Comparison of ENCODE assay signal across 21 cellular contexts in genomic region chr10:86785968-86786367, GRCh38. TPM values are rescaled to one million over a fixed set of nuclear protein-coding genes. Genes with fewer than 3 reads are reported as not detected.
DNase-seq lines count a peak whose midpoint lies in the region; ATAC-seq and TF ChIP-seq lines count a peak whose summit lies in the region.
"Had no signal": no experiment of that assay in that cellular context is flagged by ENCODE, and none has a peak within 500 bp of the region (broad histone marks: within the 10 kb centered on the region; RNA-seq: fewer than 3 reads in every experiment).

No MANE protein-coding gene starts in this region.

- peaks cover 0 to 5% (median 0%) of the 10 kb centered on the region in 7 donors for H3K4me1 Mint-ChIP-seq in naive thymus-derived CD4-positive, alpha-beta T cell
- H3K4me1 Mint-ChIP-seq: activated naive CD8-positive, alpha-beta T cell treated with anti-CD3 and anti-CD28 coated beads, Interleukin-2, amount 10 ng/mL, durations not matched to agents 7 days and 5 days had no signal

- intact Hi-C loops in cardiac septum (cut with DNase I), result no loop called here
- intact Hi-C loops in esophagus muscularis mucosa (cut with DNase I), result no loop called here
- intact Hi-C loops in tibial artery (cut with DNase I; ENCODE audit: low total_unique reads), result no loop called here
- intact Hi-C loops in naive thymus-derived CD4-positive, alpha-beta T cell (cut with micrococcal nuclease), result no loop called here

- TF ChIP-seq POLR2A in esophagus muscularis mucosa (IDR thresholded peaks at IDR 0.05; ENCODE audit: low read depth), result no peak

- no peak for TF ChIP-seq EP300 in esophagus muscularis mucosa (IDR thresholded peaks at IDR 0.05)

- H3K27ac Mint-ChIP-seq in naive thymus-derived CD4-positive, alpha-beta T cell, result no peak overlapping the region
- H3K27ac Mint-ChIP-seq: activated naive CD8-positive, alpha-beta T cell treated with anti-CD3 and anti-CD28 coated beads, Interleukin-2, amount 10 ng/mL, durations not matched to agents 7 days and 5 days; activated T-helper 1 cell treated with anti-CD3 and anti-CD28 coated beads, Interleukin-12 subunit alpha, Interleukin-12 subunit beta, Interleukin-2, Interleukin-4 antibody, amounts not matched to agents 30 ng/mL and 10 ng/mL and 1 ng/mL, durations not matched to agents 14 hours and 24 hours and 36 hours had no signal

- H3K27ac ChIP-seq in cardiac muscle cell, result peak overlapping the region; percentile 77
- H3K27ac ChIP-seq in esophagus muscularis mucosa (replicated peaks in 1 of 4), result peak overlapping the region; percentile 24 to 64 (median 52)
- peak overlapping the region; percentile 69 for H3K27ac ChIP-seq in muscle layer of duodenum (ENCODE audit: low read length)
- H3K27ac ChIP-seq in tibial artery, result peak overlapping the region; percentile 7 to 24
- H3K27ac ChIP-seq in naive thymus-derived CD4-positive, alpha-beta T cell (ENCODE audit: low read depth, low read length), result no peak overlapping the region
- H3K27ac ChIP-seq: A549, SK-N-MC had no signal

- peaks cover 0 to 26% (median 5%) of the 10 kb centered on the region in 11 donors for H3K9me3 Mint-ChIP-seq in naive thymus-derived CD4-positive, alpha-beta T cell

- no peaks in the 10 kb centered on the region for H3K9me3 ChIP-seq in cardiac muscle cell (ENCODE audit: low read depth)
- H3K9me3 ChIP-seq in esophagus muscularis mucosa, result no peaks in the 10 kb centered on the region
- H3K9me3 ChIP-seq in muscle layer of duodenum (ENCODE audit: control insufficient read depth in 1 of 2, low read length in 2 of 2), result no peaks in the 10 kb centered on the region
- H3K9me3 ChIP-seq in tibial artery, result no peaks in the 10 kb centered on the region
- H3K9me3 ChIP-seq in naive thymus-derived CD4-positive, alpha-beta T cell (ENCODE audit: control insufficient read depth in 2 of 3, low read length in 3 of 3), result no peaks in the 10 kb centered on the region
- H3K9me3 ChIP-seq: A549, suprapubic skin had no signal

- no peak overlapping the region for H3K4me3 Mint-ChIP-seq in naive thymus-derived CD4-positive, alpha-beta T cell
- H3K4me3 Mint-ChIP-seq: activated naive CD8-positive, alpha-beta T cell treated with anti-CD3 and anti-CD28 coated beads, Interleukin-2, amount 10 ng/mL, durations not matched to agents 7 days and 5 days; activated T-helper 1 cell treated with anti-CD3 and anti-CD28 coated beads, Interleukin-12 subunit alpha, Interleukin-12 subunit beta, Interleukin-2, Interleukin-4 antibody, amounts not matched to agents 30 ng/mL and 10 ng/mL and 1 ng/mL, durations not matched to agents 14 hours and 24 hours and 36 hours had no signal

- H3K27me3 ChIP-seq in cardiac muscle cell, result no peaks in the 10 kb centered on the region
- no peaks in the 10 kb centered on the region for H3K27me3 ChIP-seq in esophagus muscularis mucosa
- no peaks in the 10 kb centered on the region for H3K27me3 ChIP-seq in muscle layer of duodenum (ENCODE audit: low read depth, low read length)
- H3K27me3 ChIP-seq in tibial artery, result no peaks in the 10 kb centered on the region
- no peaks in the 10 kb centered on the region for H3K27me3 ChIP-seq in naive thymus-derived CD4-positive, alpha-beta T cell (ENCODE audit: control insufficient read depth in 2 of 2, insufficient read depth in 2 of 2, low read length in 2 of 2)
- H3K27me3 ChIP-seq: suprapubic skin had no signal

- no peak for TF ChIP-seq CTCF in cardiac muscle cell (IDR thresholded peaks at IDR 0.05; ENCODE audit: low read depth, low read length)
- TF ChIP-seq CTCF in esophagus muscularis mucosa (IDR thresholded peaks at IDR 0.05), result no peak
- no peak for TF ChIP-seq CTCF in tibial artery (IDR thresholded peaks at IDR 0.05)

- peaks cover 0 to 2% (median 0%) of the 10 kb centered on the region in 5 donors for H3K27me3 Mint-ChIP-seq in naive thymus-derived CD4-positive, alpha-beta T cell

- H3K36me3 ChIP-seq in cardiac muscle cell (no peaks in the 10 kb centered on the region), esophagus muscularis mucosa (no peaks in the 10 kb centered on the region), muscle layer of duodenum (ENCODE audit: control insufficient read depth in 1 of 2, insufficient read depth in 2 of 2, low read length in 2 of 2) (no peaks in the 10 kb centered on the region), tibial artery (no peaks in the 10 kb centered on the region)
- H3K36me3 ChIP-seq in naive thymus-derived CD4-positive, alpha-beta T cell (ENCODE audit: control insufficient read depth in 2 of 3, insufficient read depth in 3 of 3, low read length in 3 of 3), result no peaks in the 10 kb centered on the region
- H3K36me3 ChIP-seq: suprapubic skin had no signal

- 30% methylated on average over 5 of the region's 5 CpGs for WGBS in esophagus muscularis mucosa

- peaks cover 0 to 30% (median 7%) of the 10 kb centered on the region in 5 donors for H3K36me3 Mint-ChIP-seq in naive thymus-derived CD4-positive, alpha-beta T cell

- H3K4me3 ChIP-seq in cardiac muscle cell (no peak overlapping the region), esophagus muscularis mucosa (peak overlapping the region in 1 of 4 donors; percentile 3), muscle layer of duodenum (ENCODE audit: low read depth in 1 of 2, low read length in 2 of 2) (no peak overlapping the region), tibial artery (no peak overlapping the region)
- H3K4me3 ChIP-seq in naive thymus-derived CD4-positive, alpha-beta T cell (ENCODE audit: low read length), result no peak overlapping the region
- H3K4me3 ChIP-seq: A549, SK-N-MC, smooth muscle cell, suprapubic skin had no signal

- no peak for ATAC-seq in naive thymus-derived CD4-positive, alpha-beta T cell
- ATAC-seq: A549; activated CD4-positive, CD25-positive, alpha-beta regulatory T cell treated with anti-CD3 and anti-CD28 coated beads, Interleukin-2, amount 50 U/mL, for 24 hours; PC-3 had no signal

- CTCF ChIA-PET in naive thymus-derived CD4-positive, alpha-beta T cell (lab: Charles Lee), result no interaction called here

- DNase-seq in cardiac muscle cell (ENCODE audit: low read depth in 1 of 2, low spot score in 1 of 2), result peak in 1 of 2 donors; percentile 17
- DNase-seq in cardiac septum (ENCODE audit: low spot score), result no peak
- DNase-seq in esophagus muscularis mucosa (ENCODE audit: extremely low spot score), result no peak
- DNase-seq in tibial artery, result no peak
- DNase-seq in pons (ENCODE audit: low spot score), result no peak
- DNase-seq in naive thymus-derived CD4-positive, alpha-beta T cell, result no peak
- no peak for DNase-seq in activated CD4-positive, alpha-beta T cell treated with anti-CD3 and anti-CD28 coated beads, Interleukin-2, amount 50 U/mL, for 48 hours
- DNase-seq: activated naive CD8-positive, alpha-beta T cell treated with anti-CD3 and anti-CD28 coated beads, Interleukin-2, amount 10 ng/mL, durations not matched to agents 7 days and 5 days; DMS53; glutamatergic neuron; NCI-H146; PC-3; stimulated activated CD8-positive, alpha-beta memory T cell treated with anti-CD3 and anti-CD28 coated beads, Interleukin-4, amount 100 ng/mL, for 48 hours; T1000 had no signal

- POLR2A ChIA-PET in naive thymus-derived CD4-positive, alpha-beta T cell (lab: Charles Lee), result no interaction called here

- H3K4me1 ChIP-seq in cardiac muscle cell (ENCODE audit: low read depth) (peaks cover 25% of the 10 kb centered on the region), esophagus muscularis mucosa (peaks cover 26 to 69% (median 63%) of the 10 kb centered on the region in 4 donors), muscle layer of duodenum (ENCODE audit: control insufficient read depth in 1 of 2, insufficient read depth in 2 of 2, low read length in 2 of 2) (peaks cover 11 to 33% of the 10 kb centered on the region in 2 donors), tibial artery (peaks cover 0 to 72% (median 28%) of the 10 kb centered on the region in 4 donors)
- no peaks in the 10 kb centered on the region for H3K4me1 ChIP-seq in naive thymus-derived CD4-positive, alpha-beta T cell (ENCODE audit: control insufficient read depth in 2 of 2, insufficient read depth in 2 of 2, low read length in 2 of 2)

RNA-seq across cellular contexts. Expression of gene BMPR1A, which starts 29.5 kb away (rescaled TPM):
- total RNA-seq in cardiac muscle cell (37.0 and 39.4 TPM in 2 replicates), cardiac septum (60.0 TPM), esophagus muscularis mucosa (100 to 1,000 TPM in 1 of 4 donors, 10 to 100 TPM in 3; 66.1 to 110 (median 90.5) TPM)
- polyA plus RNA-seq in cardiac muscle cell, result 35.6 and 54.2 TPM in 2 replicates
- 10 to 100 TPM in 2 of 5 experiments, 1 to 10 TPM in 3; 4.3 to 11.3 (median 8.9) TPM for total RNA-seq in naive thymus-derived CD4-positive, alpha-beta T cell
- polyA plus RNA-seq in naive thymus-derived CD4-positive, alpha-beta T cell, result 1 to 10 TPM; 2.1 to 3.0 TPM
